ENCODE assay signal across 8 cellular contexts in genomic region chr7:39624935-39625694, GRCh38. TPM values are rescaled to one million over a fixed set of nuclear protein-coding genes. Genes with fewer than 3 reads are reported as not detected.
A peak's percentile ranks its signal among the peaks of the same experiment; 100 is the strongest.
DNase-seq lines count a peak whose midpoint lies in the region; ATAC-seq and TF ChIP-seq lines count a peak whose summit lies in the region.

No MANE protein-coding gene starts in this region.

- ATAC-seq in stimulated activated effector memory CD8-positive, alpha-beta T cell treated with anti-CD3 and anti-CD28 coated beads, Interleukin-12 subunit alpha, Interleukin-12 subunit beta, amount 100 ng/mL, for 72 hours: no peak
- no peak for ATAC-seq in GM18861 (IDR thresholded peaks at IDR 0.05; ENCODE audit: unreplicated experiment)

- H3K27ac Mint-ChIP-seq in activated CD4-positive, alpha-beta T cell treated with anti-CD3 and anti-CD28 coated beads, Interleukin-2, amount 10 ng/mL, durations not matched to agents 24 days and 14 days: no peak overlapping the region
- H3K27ac Mint-ChIP-seq in stimulated activated effector memory CD8-positive, alpha-beta T cell treated with anti-CD3 and anti-CD28 coated beads, Interleukin-12 subunit alpha, Interleukin-12 subunit beta, amount 100 ng/mL, for 72 hours: peak overlapping the region; percentile 95

- peak overlapping the region; percentile 99 for H3K4me3 Mint-ChIP-seq in activated CD4-positive, alpha-beta T cell treated with anti-CD3 and anti-CD28 coated beads, Interleukin-2, amount 10 ng/mL, durations not matched to agents 24 days and 14 days
- H3K4me3 Mint-ChIP-seq in stimulated activated effector memory CD8-positive, alpha-beta T cell treated with anti-CD3 and anti-CD28 coated beads, Interleukin-12 subunit alpha, Interleukin-12 subunit beta, amount 100 ng/mL, for 72 hours: peak overlapping the region; percentile 94

- intact Hi-C loops in activated CD4-positive, alpha-beta T cell treated with anti-CD3 and anti-CD28 coated beads, Interleukin-2, amount 10 ng/mL, durations not matched to agents 24 days and 14 days (cut with micrococcal nuclease): loop anchor here (5.0 to 10.0 kb wide), 2 partner anchors 70 to 507 kb away; partner anchors contain the start of gene MPLKIP

- H3K9me3 Mint-ChIP-seq in activated CD4-positive, alpha-beta T cell treated with anti-CD3 and anti-CD28 coated beads, Interleukin-2, amount 10 ng/mL, durations not matched to agents 24 days and 14 days: no peaks in the 10 kb centered on the region
- H3K9me3 Mint-ChIP-seq in stimulated activated effector memory CD8-positive, alpha-beta T cell treated with anti-CD3 and anti-CD28 coated beads, Interleukin-12 subunit alpha, Interleukin-12 subunit beta, amount 100 ng/mL, for 72 hours: no peaks in the 10 kb centered on the region

- H3K36me3 Mint-ChIP-seq in activated CD4-positive, alpha-beta T cell treated with anti-CD3 and anti-CD28 coated beads, Interleukin-2, amount 10 ng/mL, durations not matched to agents 24 days and 14 days (ENCODE audit: low read depth): peaks cover 24% of the 10 kb centered on the region
- H3K36me3 Mint-ChIP-seq in stimulated activated effector memory CD8-positive, alpha-beta T cell treated with anti-CD3 and anti-CD28 coated beads, Interleukin-12 subunit alpha, Interleukin-12 subunit beta, amount 100 ng/mL, for 72 hours: peaks cover 4% of the 10 kb centered on the region

- no peaks in the 10 kb centered on the region for H3K27me3 Mint-ChIP-seq in activated CD4-positive, alpha-beta T cell treated with anti-CD3 and anti-CD28 coated beads, Interleukin-2, amount 10 ng/mL, durations not matched to agents 24 days and 14 days

- peaks cover 36% of the 10 kb centered on the region for H3K4me1 Mint-ChIP-seq in activated CD4-positive, alpha-beta T cell treated with anti-CD3 and anti-CD28 coated beads, Interleukin-2, amount 10 ng/mL, durations not matched to agents 24 days and 14 days
- peaks cover 33% of the 10 kb centered on the region for H3K4me1 Mint-ChIP-seq in stimulated activated effector memory CD8-positive, alpha-beta T cell treated with anti-CD3 and anti-CD28 coated beads, Interleukin-12 subunit alpha, Interleukin-12 subunit beta, amount 100 ng/mL, for 72 hours

- no peak for TF ChIP-seq CTCF in VCaP (conservative IDR thresholded peaks at IDR 0.05)

- DNase-seq in activated CD4-positive, alpha-beta T cell treated with anti-CD3 and anti-CD28 coated beads, Interleukin-2, amount 10 ng/mL, durations not matched to agents 24 days and 14 days: no peak
- DNase-seq in activated CD4-positive, alpha-beta T cell treated with anti-CD3 and anti-CD28 coated beads, Interleukin-2, amount 50 U/mL, for 1 hour: no peak
- peak; percentile 91 for DNase-seq in fibroblast of peridontal ligament (ENCODE audit: extremely low read depth)
- no peak for DNase-seq in stimulated activated effector memory CD8-positive, alpha-beta T cell treated with anti-CD3 and anti-CD28 coated beads, Interleukin-12 subunit alpha, Interleukin-12 subunit beta, amount 100 ng/mL, for 72 hours (ENCODE audit: low spot score in 2 of 2)
- DNase-seq in NCI-H2107 (lab: John Stamatoyannopoulos, UW): no peak
- no peak for DNase-seq in NCI-H128 (lab: John Stamatoyannopoulos, UW; ENCODE audit: unreplicated experiment)

- peak overlapping the region; percentile 89; the same call in 1 of the 2 replicates for H3K27ac ChIP-seq in VCaP

RNA-seq across cellular contexts. Expression of gene RALA, which starts 1.7 kb away (rescaled TPM):
- total RNA-seq in activated CD4-positive, alpha-beta T cell treated with anti-CD3 and anti-CD28 coated beads, Interleukin-2, amount 10 ng/mL, durations not matched to agents 24 days and 14 days: 35.5 and 37.0 TPM in 2 replicates

RNA-seq across cellular contexts. Expression of gene YAE1, which starts 58.9 kb away (rescaled TPM):
- 14.2 and 14.3 TPM in 2 replicates for total RNA-seq in activated CD4-positive, alpha-beta T cell treated with anti-CD3 and anti-CD28 coated beads, Interleukin-2, amount 10 ng/mL, durations not matched to agents 24 days and 14 days
